Comparison of ENCODE assay signal across 8 cellular contexts in genomic region chr10:102649770-102650654, GRCh38. TPM values are rescaled to one million over a fixed set of nuclear protein-coding genes. Genes with fewer than 3 reads are reported as not detected.
A peak's percentile ranks its signal among the peaks of the same experiment; 100 is the strongest.
DNase-seq lines count a peak whose midpoint lies in the region; ATAC-seq, FAIRE-seq and TF ChIP-seq lines count a peak whose summit lies in the region.

No MANE protein-coding gene starts in this region.

- H3K27me3 Mint-ChIP-seq in activated naive CD8-positive, alpha-beta T cell: no peaks in the 10 kb centered on the region
- no peaks in the 10 kb centered on the region for H3K27me3 Mint-ChIP-seq in type B pancreatic cell

- no peak overlapping the region for H3K27ac Mint-ChIP-seq in activated naive CD8-positive, alpha-beta T cell
- no peak overlapping the region for H3K27ac Mint-ChIP-seq in type B pancreatic cell

- H3K4me3 ChIP-seq in H7 (ENCODE audit: insufficient read depth, low read depth, low read length): no peak overlapping the region
- peak overlapping the region; percentile 49; the same call in 1 of the 2 replicates for H3K4me3 ChIP-seq in iPS-20b (ENCODE audit: low read length)
- H3K4me3 ChIP-seq in skin epidermis: peak overlapping the region in 1 of 7 experiments; percentile 22

- H3K4me1 Mint-ChIP-seq in activated naive CD8-positive, alpha-beta T cell (ENCODE audit: low read depth): peaks cover 78% of the 10 kb centered on the region
- H3K4me1 Mint-ChIP-seq in type B pancreatic cell (ENCODE audit: unreplicated experiment): peaks cover 21% of the 10 kb centered on the region

- no peaks in the 10 kb centered on the region for H3K27me3 ChIP-seq in H7 (ENCODE audit: control insufficient read depth, insufficient read depth, low read length)
- no peaks in the 10 kb centered on the region for H3K27me3 ChIP-seq in iPS-20b (ENCODE audit: insufficient read depth, low read length)

- H3K4me1 ChIP-seq in iPS-20b (ENCODE audit: insufficient read depth, low read length): peaks cover 36% of the 10 kb centered on the region

- H3K9me3 Mint-ChIP-seq in activated naive CD8-positive, alpha-beta T cell (ENCODE audit: low read depth): no peaks in the 10 kb centered on the region
- H3K9me3 Mint-ChIP-seq in type B pancreatic cell: no peaks in the 10 kb centered on the region

- FAIRE-seq in GM19239 (lab: Jason Lieb, UNC): no peak

- DNase-seq in H7 (peak; percentile 81), NCI-H146 treated with DMSO at 0.1 percent for 48 hours (lab: John Stamatoyannopoulos, UW; ENCODE audit: unreplicated experiment) (no peak), GM19239 (ENCODE audit: insufficient read length, low spot score) (no peak), type B pancreatic cell (ENCODE audit: extremely low spot score, unreplicated experiment) (no peak)

- H3K4me3 Mint-ChIP-seq in activated naive CD8-positive, alpha-beta T cell: peak overlapping the region; percentile 30
- no peak overlapping the region for H3K4me3 Mint-ChIP-seq in type B pancreatic cell

- ATAC-seq in GM19035 (IDR thresholded peaks at IDR 0.05; ENCODE audit: unreplicated experiment): no peak

- H3K27ac ChIP-seq in iPS-20b (ENCODE audit: low read length) (peak overlapping the region; percentile 82), skin epidermis (peak overlapping the region in 17 of 21 experiments; percentile 18 to 100 (median 67))

- peak overlapping the region; percentile 65; the same call in 1 of the 2 replicates for H3K9ac ChIP-seq in iPS-20b (ENCODE audit: low read depth, low read length)

- no peak for TF ChIP-seq CTCF in type B pancreatic cell (conservative IDR thresholded peaks at IDR 0.05)

- H3K36me3 Mint-ChIP-seq in activated naive CD8-positive, alpha-beta T cell: no peaks in the 10 kb centered on the region
- H3K36me3 Mint-ChIP-seq in type B pancreatic cell: peaks cover 8% of the 10 kb centered on the region

- H3K9me3 ChIP-seq in iPS-20b (ENCODE audit: insufficient read depth, low read depth, low read length): no peaks in the 10 kb centered on the region

- peaks cover 3% of the 10 kb centered on the region for H3K36me3 ChIP-seq in H7 (replicated peaks; ENCODE audit: control insufficient read depth, insufficient read depth, low read length)
- H3K36me3 ChIP-seq in iPS-20b (ENCODE audit: insufficient read depth, low read depth, low read length): peaks cover 4% of the 10 kb centered on the region

RNA-seq across cellular contexts. Expression of gene TRIM8, which starts 5.7 kb away (rescaled TPM):
- 43.5 and 46.4 TPM in 2 replicates for total RNA-seq in H7 (2014; rRNA removed; shearing (Covaris generic))
- 81.6 and 124 TPM in 2 replicates for total RNA-seq in type B pancreatic cell (ENCODE audit: low replicate concordance)
